ENCODE assay signal across 11 cellular contexts in the genomic region with DNA sequence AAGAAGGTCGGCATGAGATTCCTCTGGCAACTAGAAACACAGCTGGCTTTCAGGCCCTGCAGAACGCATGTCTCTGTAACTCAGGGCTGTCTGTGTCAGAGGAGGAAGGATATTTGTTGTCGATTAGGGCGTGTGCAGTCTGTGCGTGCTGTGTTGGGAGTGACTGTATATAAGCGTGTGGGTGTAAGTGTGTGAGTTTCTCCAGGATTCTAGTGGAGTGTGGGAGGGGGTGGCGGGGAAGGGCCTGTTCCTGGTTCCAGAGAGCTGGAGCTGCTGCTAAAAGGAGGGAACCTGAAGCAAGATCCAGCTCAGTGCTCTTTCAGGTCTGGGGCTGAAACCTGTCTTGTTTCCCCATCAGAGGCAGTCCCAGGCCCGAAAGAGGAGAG.
DNase-seq lines count a peak whose midpoint lies in the region; ATAC-seq and TF ChIP-seq lines count a peak whose summit lies in the region.
"Had no signal": no experiment of that assay in that cellular context is flagged by ENCODE, and none has a peak within 500 bp of the region (broad histone marks: within the 10 kb centered on the region; RNA-seq: fewer than 3 reads in every experiment).

No MANE protein-coding gene starts in this region.

- no peaks in the 10 kb centered on the region for H3K9me3 Mint-ChIP-seq in neural progenitor cell
- H3K9me3 Mint-ChIP-seq: neural crest cell; stimulated activated naive CD8-positive, alpha-beta T cell treated with anti-CD3 and anti-CD28 coated beads, Interleukin-15, amount 100 ng/mL, for 72 hours had no signal

- ATAC-seq in Right ventricle myocardium inferior: peak; percentile 29
- peak; percentile 47 for ATAC-seq in foreskin keratinocyte
- ATAC-seq in HG03045 (IDR thresholded peaks at IDR 0.05; ENCODE audit: unreplicated experiment): no peak
- no peak for ATAC-seq in HG03139 (IDR thresholded peaks at IDR 0.05; ENCODE audit: unreplicated experiment)

- in situ Hi-C loops in G401 (cut with HindIII; ENCODE audit: low sequenced_read_pairs): no loop called here

- H3K79me2 ChIP-seq in neural progenitor cell (ENCODE audit: low read depth): no peaks in the 10 kb centered on the region

- DNase-seq in Right ventricle myocardium inferior (ENCODE audit: missing footprints) (no peak), right atrium auricular region (ENCODE audit: low spot score) (no peak), foreskin keratinocyte (peak in 1 of 2 donors; percentile 32), neural progenitor cell (ENCODE audit: low spot score) (no peak), G401 (ENCODE audit: low spot score) (no peak)
- DNase-seq in activated naive CD4-positive, alpha-beta T cell treated with anti-CD3 and anti-CD28 coated beads, Interleukin-2, amount 50 U/mL, for 16 hours: no peak
- DNase-seq: stimulated activated CD4-positive, alpha-beta T cell treated with anti-CD3 and anti-CD28 coated beads, Interleukin-4, amount 100 ng/mL, for 4 hours; stimulated activated naive CD8-positive, alpha-beta T cell treated with anti-CD3 and anti-CD28 coated beads, Interleukin-15, amount 100 ng/mL, for 72 hours had no signal

- H3K27ac ChIP-seq in right atrium auricular region (no peak overlapping the region), foreskin keratinocyte (no peak overlapping the region), neural progenitor cell (no peak overlapping the region)

- H3K9me3 ChIP-seq in right atrium auricular region (no peaks in the 10 kb centered on the region), neural progenitor cell (ENCODE audit: low read depth) (no peaks in the 10 kb centered on the region)

- H4K20me1 ChIP-seq in neural progenitor cell (ENCODE audit: low read depth): no peaks in the 10 kb centered on the region

- H3K4me1 Mint-ChIP-seq in neural progenitor cell: peaks cover 20% of the 10 kb centered on the region

- peaks cover 4% of the 10 kb centered on the region for H3K27me3 Mint-ChIP-seq in neural progenitor cell (ENCODE audit: insufficient read depth, low read depth)

- H3K36me3 Mint-ChIP-seq in neural progenitor cell: no peaks in the 10 kb centered on the region

- H3K27me3 ChIP-seq in right atrium auricular region: no peaks in the 10 kb centered on the region
- H3K27me3 ChIP-seq in foreskin keratinocyte: no peaks in the 10 kb centered on the region
- no peaks in the 10 kb centered on the region for H3K27me3 ChIP-seq in neural progenitor cell

- H3K4me3 ChIP-seq in right atrium auricular region (no peak overlapping the region), neural progenitor cell (no peak overlapping the region)

- H3K4me1 ChIP-seq in right atrium auricular region (peaks cover 0 to 12% of the 10 kb centered on the region in 2 donors), foreskin keratinocyte (no peaks in the 10 kb centered on the region), neural progenitor cell (peaks cover 14% of the 10 kb centered on the region)

- H3K4me3 Mint-ChIP-seq in neural progenitor cell: no peak overlapping the region
- H3K4me3 Mint-ChIP-seq: neural crest cell; stimulated activated naive CD8-positive, alpha-beta T cell treated with anti-CD3 and anti-CD28 coated beads, Interleukin-15, amount 100 ng/mL, for 72 hours had no signal

- H3F3A ChIP-seq in neural progenitor cell (ENCODE audit: low read depth): peaks cover 21% of the 10 kb centered on the region

- H3K36me3 ChIP-seq in right atrium auricular region (no peaks in the 10 kb centered on the region), neural progenitor cell (no peaks in the 10 kb centered on the region)

- H2AFZ ChIP-seq in neural progenitor cell (replicated peaks): peak overlapping the region; percentile 10

- no peak overlapping the region for H3K4me2 ChIP-seq in neural progenitor cell

- H3K9ac ChIP-seq in neural progenitor cell: no peak overlapping the region

- no peak overlapping the region for H3K27ac Mint-ChIP-seq in neural progenitor cell

- no peak for TF ChIP-seq CTCF in right atrium auricular region (IDR thresholded peaks at IDR 0.05)
- TF ChIP-seq CTCF in foreskin keratinocyte (conservative IDR thresholded peaks at IDR 0.05): no peak
- TF ChIP-seq CTCF in neural progenitor cell (IDR thresholded peaks at IDR 0.05): no peak

- intact Hi-C loops in Right ventricle myocardium inferior (cut with DNase I): loop anchor here (1.0 to 2.0 kb wide), 2 partner anchors 73 to 161 kb away; no protein-coding TSS in a partner anchor

Comparison
In these comparisons a context has a peak if more than half of its experiments do, and no peak if none do; other contexts are left out.
1. ATAC-seq: peak in Right ventricle myocardium inferior (single experiment) and foreskin keratinocyte (single experiment); none in HG03045 (single experiment) and HG03139 (single experiment).